Comparison of ENCODE assay signal across 1 cellular context in the genomic region with DNA sequence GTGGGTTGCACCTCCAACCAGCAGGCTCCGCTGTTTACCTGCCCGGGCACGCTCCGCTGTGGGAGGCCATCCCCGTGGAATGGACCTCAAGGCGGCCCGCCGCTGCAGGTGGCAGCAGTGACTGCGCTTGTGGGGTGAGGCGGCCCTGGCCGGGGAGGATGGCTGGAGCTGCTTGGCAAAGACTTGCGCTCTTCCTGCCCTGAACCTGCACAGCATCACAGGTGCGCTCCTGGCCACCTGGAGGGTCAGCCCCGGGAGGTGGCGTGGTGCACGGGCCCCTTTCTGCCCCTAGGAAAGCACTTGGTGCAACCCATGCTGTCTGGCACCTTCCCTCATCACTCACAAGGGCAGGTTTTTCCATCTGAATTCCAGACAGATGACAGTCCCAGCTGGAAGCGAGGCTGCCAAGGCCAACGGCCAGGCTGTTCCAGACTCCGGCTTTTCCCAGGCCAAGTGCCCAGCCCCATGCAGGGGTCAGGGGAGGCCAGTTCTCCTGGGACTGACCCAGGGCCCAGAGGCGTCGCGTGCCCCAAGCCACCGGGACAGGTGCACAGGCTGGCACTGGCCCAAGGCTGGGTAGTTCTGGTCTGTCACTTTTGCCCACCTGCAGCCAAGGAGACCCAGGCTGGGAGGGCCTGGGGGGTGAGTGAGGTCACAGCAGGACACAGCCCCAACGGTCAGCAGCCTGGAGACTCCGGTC.
TF ChIP-seq lines count a peak whose summit lies in the region.

No MANE protein-coding gene starts in this region.

TF ChIP-seq in K562, 482 proteins besides CTCF, POLR2A, EP300 and RAD21 (continued from another document):
- TF ChIP-seq HCFC1 (IDR thresholded peaks at IDR 0.05; ENCODE audit: low read depth, low read length) (no peak), TEAD4 (IDR thresholded peaks at IDR 0.05; ENCODE audit: low read length) (no peak), TEAD4 (CRISPR knock-in tag; IDR thresholded peaks at IDR 0.05; ENCODE audit: borderline replicate concordance) (no peak), MYNN (IDR thresholded peaks at IDR 0.05) (no peak), MYNN (CRISPR knock-in tag; IDR thresholded peaks at IDR 0.05) (no peak), SMARCA4 (IDR thresholded peaks at IDR 0.05) (no peak), CBFB (CRISPR knock-in tag; IDR thresholded peaks at IDR 0.05) (0 out of 2 replicates have a peak, but pooled peaks have one; percentile 27), SMC3 (conservative IDR thresholded peaks at IDR 0.05; ENCODE audit: insufficient read depth, low read depth, low read length) (0 out of 2 replicates have a peak, but pooled peaks have one; percentile 12)
- TF ChIP-seq, protein P1, sequence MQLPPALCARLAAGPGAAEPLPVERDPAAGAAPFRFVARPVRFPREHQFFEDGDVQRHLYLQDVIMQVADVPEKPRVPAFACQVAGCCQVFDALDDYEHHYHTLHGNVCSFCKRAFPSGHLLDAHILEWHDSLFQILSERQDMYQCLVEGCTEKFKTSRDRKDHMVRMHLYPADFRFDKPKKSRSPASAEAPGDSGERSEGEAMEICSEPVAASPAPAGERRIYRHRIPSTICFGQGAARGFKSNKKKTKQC (CRISPR knock-in tag; IDR thresholded peaks at IDR 0.05): no peak
- TF ChIP-seq, protein P2, sequence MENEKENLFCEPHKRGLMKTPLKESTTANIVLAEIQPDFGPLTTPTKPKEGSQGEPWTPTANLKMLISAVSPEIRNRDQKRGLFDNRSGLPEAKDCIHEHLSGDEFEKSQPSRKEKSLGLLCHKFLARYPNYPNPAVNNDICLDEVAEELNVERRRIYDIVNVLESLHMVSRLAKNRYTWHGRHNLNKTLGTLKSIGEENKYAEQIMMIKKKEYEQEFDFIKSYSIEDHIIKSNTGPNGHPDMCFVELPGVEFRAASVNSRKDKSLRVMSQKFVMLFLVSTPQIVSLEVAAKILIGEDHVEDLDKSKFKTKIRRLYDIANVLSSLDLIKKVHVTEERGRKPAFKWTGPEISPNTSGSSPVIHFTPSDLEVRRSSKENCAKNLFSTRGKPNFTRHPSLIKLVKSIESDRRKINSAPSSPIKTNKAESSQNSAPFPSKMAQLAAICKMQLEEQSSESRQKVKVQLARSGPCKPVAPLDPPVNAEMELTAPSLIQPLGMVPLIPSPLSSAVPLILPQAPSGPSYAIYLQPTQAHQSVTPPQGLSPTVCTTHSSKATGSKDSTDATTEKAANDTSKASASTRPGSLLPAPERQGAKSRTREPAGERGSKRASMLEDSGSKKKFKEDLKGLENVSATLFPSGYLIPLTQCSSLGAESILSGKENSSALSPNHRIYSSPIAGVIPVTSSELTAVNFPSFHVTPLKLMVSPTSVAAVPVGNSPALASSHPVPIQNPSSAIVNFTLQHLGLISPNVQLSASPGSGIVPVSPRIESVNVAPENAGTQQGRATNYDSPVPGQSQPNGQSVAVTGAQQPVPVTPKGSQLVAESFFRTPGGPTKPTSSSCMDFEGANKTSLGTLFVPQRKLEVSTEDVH (IDR thresholded peaks at IDR 0.05; ENCODE audit: low read depth, partially characterized antibody): no peak
- TF ChIP-seq, protein P3, sequence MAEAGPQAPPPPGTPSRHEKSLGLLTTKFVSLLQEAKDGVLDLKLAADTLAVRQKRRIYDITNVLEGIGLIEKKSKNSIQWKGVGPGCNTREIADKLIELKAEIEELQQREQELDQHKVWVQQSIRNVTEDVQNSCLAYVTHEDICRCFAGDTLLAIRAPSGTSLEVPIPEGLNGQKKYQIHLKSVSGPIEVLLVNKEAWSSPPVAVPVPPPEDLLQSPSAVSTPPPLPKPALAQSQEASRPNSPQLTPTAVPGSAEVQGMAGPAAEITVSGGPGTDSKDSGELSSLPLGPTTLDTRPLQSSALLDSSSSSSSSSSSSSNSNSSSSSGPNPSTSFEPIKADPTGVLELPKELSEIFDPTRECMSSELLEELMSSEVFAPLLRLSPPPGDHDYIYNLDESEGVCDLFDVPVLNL (CRISPR knock-in tag; IDR thresholded peaks at IDR 0.05; ENCODE audit: low read depth): no peak
